ENCODE assay signal across 28 cellular contexts in genomic region chr17:31780436-31780835, GRCh38.
"Had no signal": no experiment of that assay in that cellular context is flagged by ENCODE, and none has a peak within 500 bp of the region (broad histone marks: within the 10 kb centered on the region; RNA-seq: fewer than 3 reads in every experiment).

No MANE protein-coding gene starts in this region.

- H3K36me3 ChIP-seq: heart right ventricle, left lung, lower lobe of right lung, sigmoid colon, thyroid gland, upper lobe of left lung had no signal

- H3K27me3 ChIP-seq: foreskin keratinocyte, heart right ventricle, left lung, sigmoid colon, thyroid gland, upper lobe of left lung had no signal

- H3K4me1 ChIP-seq: foreskin keratinocyte, left lung, lower lobe of right lung, parathyroid adenoma, psoas muscle, sigmoid colon, upper lobe of left lung had no signal

- H3K4me3 ChIP-seq: heart right ventricle, left lung, lower lobe of right lung, psoas muscle, sigmoid colon, thyroid gland, upper lobe of left lung had no signal

- H2AFZ ChIP-seq: parathyroid adenoma had no signal

- H3K9me3 ChIP-seq: left lung, lower lobe of right lung, psoas muscle, sigmoid colon, thyroid gland, upper lobe of left lung had no signal

- H3K27ac ChIP-seq: foreskin keratinocyte, heart right ventricle, left lung, lower lobe of right lung, parathyroid adenoma, psoas muscle, sigmoid colon, thyroid gland, upper lobe of left lung had no signal

- H3K9ac ChIP-seq: parathyroid adenoma had no signal

- ATAC-seq: activated CD8-positive, alpha-beta memory T cell treated with anti-CD3 and anti-CD28 coated beads, Interleukin-2, amount 10 ng/mL, durations not matched to agents 7 days and 5 days; activated CD8-positive, alpha-beta T cell treated with anti-CD3 and anti-CD28 coated beads, Interleukin-2, amount 10 ng/mL, durations not matched to agents 7 days and 5 days; activated naive CD8-positive, alpha-beta T cell treated with anti-CD3 and anti-CD28 coated beads, Interleukin-2, amount 50 U/mL, for 24 hours; esophagus mucosa; foreskin keratinocyte; heart right ventricle; left lung; lower lobe of right lung; naive thymus-derived CD8-positive, alpha-beta T cell; psoas muscle; stimulated activated memory B cell treated with anti-CD40 and anti-IgM and Interleukin-4, amounts not matched to agents 10 μg/mL and 1 μg/mL and 100 μg/mL, for 72 hours; stimulated activated naive CD8-positive, alpha-beta T cell treated with anti-CD3 and anti-CD28 coated beads, Interleukin-15, amount 100 ng/mL, for 72 hours had no signal

- DNase-seq: activated B cell treated with CpG ODN at 0.5 μM for 24 hours; activated CD8-positive, alpha-beta memory T cell treated with anti-CD3 and anti-CD28 coated beads, Interleukin-2, amount 10 ng/mL, durations not matched to agents 7 days and 5 days; activated CD8-positive, alpha-beta T cell treated with anti-CD3 and anti-CD28 coated beads, Interleukin-2, amount 10 ng/mL, durations not matched to agents 7 days and 5 days; activated naive CD8-positive, alpha-beta T cell treated with anti-CD3 and anti-CD28 coated beads, Interleukin-2, amount 50 U/mL, for 24 hours; activated T-cell treated with anti-CD3 and anti-CD28 coated beads, Interleukin-2, amount 50 U/mL, for 48 hours; amygdala; caudate nucleus; cortex of kidney; foreskin keratinocyte; heart right ventricle; kidney glomerular epithelial cell; left lung; lower lobe of right lung; mesenchymal stem cell; naive thymus-derived CD8-positive, alpha-beta T cell; nucleus accumbens; psoas muscle; sigmoid colon; small intestine; stimulated activated CD4-positive, alpha-beta T cell treated with anti-CD3 and anti-CD28 coated beads, Interleukin-1b, Interleukin-23, amount 100 ng/mL, for 48 hours; stimulated activated CD4-positive, alpha-beta T cell treated with anti-CD3 and anti-CD28 coated beads, Interleukin-4, amount 100 ng/mL, for 4 hours; stimulated activated CD8-positive, alpha-beta memory T cell treated with anti-CD3 and anti-CD28 coated beads, Interleukin-4, amount 100 ng/mL, for 48 hours; stimulated activated naive CD8-positive, alpha-beta T cell treated with anti-CD3 and anti-CD28 coated beads, Interleukin-15, amount 100 ng/mL, for 72 hours; thyroid gland; upper lobe of left lung had no signal

- H3K79me2 ChIP-seq: parathyroid adenoma had no signal
